23 cellular contexts compared by ENCODE assay signal in genomic region chr5:32991416-32991805, GRCh38.
A peak's percentile ranks its signal among the peaks of the same experiment; 100 is the strongest.
DNase-seq lines count a peak whose midpoint lies in the region; ATAC-seq and TF ChIP-seq lines count a peak whose summit lies in the region.
"Had no signal": no experiment of that assay in that cellular context is flagged by ENCODE, and none has a peak within 500 bp of the region (broad histone marks: within the 10 kb centered on the region; RNA-seq: fewer than 3 reads in every experiment).

No MANE protein-coding gene starts in this region.

- TF ChIP-seq CTCF in epithelial cell of esophagus (IDR thresholded peaks at IDR 0.05; ENCODE audit: insufficient read depth, low read depth, low read length, missing control alignments) (no peak), CD14-positive monocyte (IDR thresholded peaks at IDR 0.05) (no peak)

- H3K4me3 ChIP-seq in epithelial cell of esophagus (ENCODE audit: low read length) (peak overlapping the region; percentile 13), mesenchymal stem cell (ENCODE audit: insufficient read depth in 1 of 2, low read depth in 1 of 2, low read length in 2 of 2) (no peak overlapping the region)

- no peaks in the 10 kb centered on the region for H3K4me1 ChIP-seq in mesenchymal stem cell (ENCODE audit: control insufficient read depth, insufficient read depth, low read depth, low read length)

- DNase-seq in DMS79 treated with DMSO at 0.1 percent for 48 hours (lab: John Stamatoyannopoulos, UW) (peak; percentile 4), DMS79 (lab: John Stamatoyannopoulos, UW) (no peak), epithelial cell of esophagus (ENCODE audit: low read depth) (peak; percentile 81), mesenchymal stem cell (no peak), CD14-positive monocyte (ENCODE audit: low spot score) (no peak)
- DNase-seq: CD8-positive, alpha-beta memory T cell; DMS 273 treated with DMSO at 0.1 percent for 48 hours; DND-41; Karpas-422; MV-4-11; NCI-H1105; NCI-H146; NCI-H2029; NCI-H446; NCI-H524 treated with DMSO at 0.1 percent for 48 hours; NCI-H82; SHP77 treated with DMSO at 0.1 percent for 48 hours had no signal

- no peaks in the 10 kb centered on the region for H3K9me3 ChIP-seq in mesenchymal stem cell (ENCODE audit: control insufficient read depth, low read length)

- ATAC-seq in GM21619 (IDR thresholded peaks at IDR 0.05; ENCODE audit: unreplicated experiment) (no peak), HG02763 (IDR thresholded peaks at IDR 0.05; ENCODE audit: unreplicated experiment) (no peak)
- ATAC-seq: Panc1 had no signal

- H2BK120ac ChIP-seq in mesenchymal stem cell (ENCODE audit: low read depth, low read length) = no peak overlapping the region

- no peaks in the 10 kb centered on the region for H3K27me3 ChIP-seq in mesenchymal stem cell (ENCODE audit: control insufficient read depth in 1 of 2, insufficient read depth in 1 of 2, low read length in 2 of 2)

- H3K23ac ChIP-seq in mesenchymal stem cell (ENCODE audit: low read length in 2 of 2) = no peak overlapping the region

- H3K18ac ChIP-seq in mesenchymal stem cell (ENCODE audit: low read depth in 1 of 2, low read length in 2 of 2) = no peak overlapping the region

- H3K4me1 Mint-ChIP-seq in CD14-positive monocyte = no peaks in the 10 kb centered on the region
- H3K4me1 Mint-ChIP-seq: B cell; CD8-positive, alpha-beta memory T cell had no signal

- H3K4ac ChIP-seq in mesenchymal stem cell (ENCODE audit: low read depth in 1 of 2, low read length in 2 of 2) = no peak overlapping the region

- H3K27ac ChIP-seq in mesenchymal stem cell (ENCODE audit: low read length, poor library complexity, severe bottlenecking) = no peak overlapping the region
- H3K27ac ChIP-seq: 22Rv1, C4-2B had no signal

- WGBS in mesenchymal stem cell = 97% methylated on average over 7 of the region's 9 CpGs

- H2BK15ac ChIP-seq in mesenchymal stem cell (ENCODE audit: low read depth, poor library complexity, severe bottlenecking) = no peak overlapping the region

- H3K27ac Mint-ChIP-seq in CD14-positive monocyte = no peak overlapping the region
- H3K27ac Mint-ChIP-seq: B cell; CD8-positive, alpha-beta memory T cell had no signal

- H3K9ac ChIP-seq in mesenchymal stem cell (ENCODE audit: low read length) = peak overlapping the region; percentile 24

- no peak overlapping the region for H3K14ac ChIP-seq in mesenchymal stem cell (ENCODE audit: low read length in 2 of 2)

- H3K36me3 ChIP-seq in mesenchymal stem cell (ENCODE audit: control insufficient read depth in 1 of 2, insufficient read depth in 2 of 2, low read depth in 1 of 2, low read length in 2 of 2) = no peaks in the 10 kb centered on the region

- H3K4me3 Mint-ChIP-seq in CD14-positive monocyte = no peak overlapping the region
- H3K4me3 Mint-ChIP-seq: B cell; CD8-positive, alpha-beta memory T cell had no signal

- H2BK12ac ChIP-seq in mesenchymal stem cell (ENCODE audit: low read length in 2 of 2) = no peak overlapping the region

- no peak overlapping the region for H4K8ac ChIP-seq in mesenchymal stem cell (ENCODE audit: low read length)

- intact Hi-C loops in CD14-positive monocyte (cut with micrococcal nuclease) = no loop called here

- no peak overlapping the region for H4K91ac ChIP-seq in mesenchymal stem cell (ENCODE audit: low read length)

- no peaks in the 10 kb centered on the region for H3K27me3 Mint-ChIP-seq in CD14-positive monocyte (ENCODE audit: low read depth in 3 of 3)
- H3K27me3 Mint-ChIP-seq: B cell; CD8-positive, alpha-beta memory T cell had no signal

- no peaks in the 10 kb centered on the region for H3K79me1 ChIP-seq in mesenchymal stem cell (replicated peaks; ENCODE audit: low read length, poor library complexity, severe bottlenecking)

- H3K4me2 ChIP-seq in mesenchymal stem cell (ENCODE audit: low read length, poor library complexity, severe bottlenecking) = no peak overlapping the region

- peaks cover 0 to 7% (median 4%) of the 10 kb centered on the region in 7 donors for H3K9me3 Mint-ChIP-seq in CD14-positive monocyte

- no peaks in the 10 kb centered on the region for H3K36me3 Mint-ChIP-seq in CD14-positive monocyte
- H3K36me3 Mint-ChIP-seq: CD8-positive, alpha-beta memory T cell had no signal

- no peak overlapping the region for H2AK5ac ChIP-seq in mesenchymal stem cell (ENCODE audit: low read length, severe bottlenecking)

- no peak overlapping the region for H2BK5ac ChIP-seq in mesenchymal stem cell (ENCODE audit: low read depth, low read length, poor library complexity, severe bottlenecking)

- no peak overlapping the region for H2AFZ ChIP-seq in mesenchymal stem cell (ENCODE audit: low read depth, low read length)

Comparison
In these comparisons a context has a peak if more than half of its experiments do, and no peak if none do; other contexts are left out.
1. DNase-seq: peak in DMS79 treated with DMSO at 0.1 percent for 48 hours (single experiment) and epithelial cell of esophagus (single experiment); none in DMS79 (single experiment), mesenchymal stem cell (single experiment) and CD14-positive monocyte (single experiment).